ENCODE assay signal across 8 cellular contexts in the genomic region with DNA sequence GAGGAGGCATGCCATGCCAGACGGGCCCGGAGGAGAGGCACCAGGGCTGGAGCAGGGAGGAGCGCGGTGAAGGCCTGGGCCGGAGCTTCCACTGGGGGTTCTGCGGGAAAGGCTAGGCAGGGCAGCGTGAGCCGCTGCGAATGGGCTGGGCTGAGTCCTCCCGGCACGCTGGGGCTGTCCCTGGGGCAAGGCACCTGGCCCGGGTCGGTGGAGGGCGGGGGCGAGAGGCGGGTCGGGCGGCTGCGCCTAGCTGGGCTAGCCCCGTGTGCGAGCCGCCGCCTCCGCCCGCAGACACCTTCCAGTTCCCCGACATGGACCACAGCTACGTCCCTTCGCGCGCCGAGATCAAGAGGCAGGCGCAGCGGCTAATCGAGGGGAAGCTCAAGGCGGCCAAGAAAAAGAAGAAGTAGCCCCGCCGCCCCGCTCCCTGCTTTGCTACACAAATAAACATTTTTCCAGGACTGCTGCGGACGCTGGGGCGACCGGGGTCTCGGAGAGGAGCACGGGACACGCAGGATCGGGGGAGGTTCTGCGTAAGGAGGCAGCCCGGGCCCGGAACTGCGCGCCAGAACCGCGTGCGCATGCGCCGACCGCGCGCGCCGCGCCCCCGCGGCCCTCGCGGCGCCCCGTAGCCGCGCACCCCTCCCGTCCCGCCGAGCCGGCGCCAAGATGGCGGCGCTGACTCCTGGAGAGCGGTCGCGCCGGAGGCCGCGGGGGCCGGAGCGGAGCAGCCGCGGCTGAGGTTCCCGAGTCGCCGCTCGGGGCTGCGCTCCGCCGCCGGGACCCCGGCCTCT. TPM values are rescaled to one million over a fixed set of nuclear protein-coding genes. Genes with fewer than 3 reads are reported as not detected.
DNase-seq lines count a peak whose midpoint lies in the region; ATAC-seq and TF ChIP-seq lines count a peak whose summit lies in the region.

RABL6 (plus strand) TSS at position 668 of the 794 bp plus-strand sequence. CDS start 249 bp downstream, outside the sequence.

- intact Hi-C loops in heart right ventricle (cut with DNase I): loop anchor here in 2 of 10 donors (5.0 kb wide), 1 partner anchor 35 kb away; the partner anchor contains the start of gene AJM1 (in 2 of the 2)
- intact Hi-C loops in prostate gland (cut with DNase I): no loop called here
- intact Hi-C loops in upper lobe of right lung (cut with DNase I): no loop called here

- H3K4me3 ChIP-seq in adipocyte (ENCODE audit: low read length): peak within 1 kb of the TSS; percentile 88
- H3K4me3 ChIP-seq in heart right ventricle: peak within 1 kb of the TSS; percentile 79 to 100 (median 96)
- peak within 1 kb of the TSS; percentile 89 to 95 for H3K4me3 ChIP-seq in prostate gland
- H3K4me3 ChIP-seq in upper lobe of right lung: peak within 1 kb of the TSS; percentile 85

- peaks cover 34 to 43% (median 34%) of the 10 kb centered on the region in 3 donors for H3K4me1 Mint-ChIP-seq in T-cell

- no peaks in the 10 kb centered on the region for H3K9me3 Mint-ChIP-seq in T-cell

- WGBS in heart right ventricle, 2 donors: 1% methylated on average over 68 to 96 of the region's 96 CpGs
- WGBS in prostate gland: under 1% methylated on average over 57 of the region's 96 CpGs

- DNase-seq in Kasumi-1 (lab: John Stamatoyannopoulos, UW) (peak; percentile 64), T-cell (peak; percentile 57 to 83 (median 76)), adipocyte (ENCODE audit: low read depth) (peak; percentile 90), heart right ventricle (peak; percentile 74 to 85), prostate gland (ENCODE audit: low spot score) (peak; percentile 66), upper lobe of right lung (peak; percentile 90)

- H3K9ac ChIP-seq in ES-I3 (ENCODE audit: low read depth, low read length): peak within 1 kb of the TSS; percentile 97
- H3K9ac ChIP-seq in adipocyte (ENCODE audit: low read length): peak within 1 kb of the TSS; percentile 94

- peaks cover 1% of the 10 kb centered on the region for H3K27me3 ChIP-seq in adipocyte (replicated peaks; ENCODE audit: control insufficient read depth, insufficient read depth, low read length)
- peaks cover 0 to 1% (median under 1%) of the 10 kb centered on the region in 7 donors for H3K27me3 ChIP-seq in heart right ventricle
- H3K27me3 ChIP-seq in prostate gland (replicated peaks; ENCODE audit: insufficient read depth): no peaks in the 10 kb centered on the region
- H3K27me3 ChIP-seq in upper lobe of right lung: no peaks in the 10 kb centered on the region

- H3K36me3 Mint-ChIP-seq in T-cell: peaks cover 8% of the 10 kb centered on the region

- H3K9me3 ChIP-seq in ES-I3 (ENCODE audit: control insufficient read depth, insufficient read depth, low read length) (no peaks in the 10 kb centered on the region), adipocyte (ENCODE audit: control insufficient read depth, low read length) (no peaks in the 10 kb centered on the region), heart right ventricle (no peaks in the 10 kb centered on the region), prostate gland (no peaks in the 10 kb centered on the region), upper lobe of right lung (no peaks in the 10 kb centered on the region)

- 0 out of 2 replicates have a peak, but pooled peaks cover 8% of the 10 kb centered on the region for H3K4me1 ChIP-seq in ES-I3 (ENCODE audit: insufficient read depth, low read length)
- H3K4me1 ChIP-seq in adipocyte (ENCODE audit: control insufficient read depth, insufficient read depth, low read length): peaks cover 23% of the 10 kb centered on the region
- peaks cover 0 to 43% (median 35%) of the 10 kb centered on the region in 9 donors for H3K4me1 ChIP-seq in heart right ventricle
- peaks cover 15% of the 10 kb centered on the region for H3K4me1 ChIP-seq in prostate gland (replicated peaks)
- H3K4me1 ChIP-seq in upper lobe of right lung: peaks cover 30% of the 10 kb centered on the region

- H3K36me3 ChIP-seq in ES-I3 (ENCODE audit: insufficient read depth, low read length) (0 out of 2 replicates have a peak, but pooled peaks cover 9% of the 10 kb centered on the region), adipocyte (ENCODE audit: control insufficient read depth, insufficient read depth, low read length, severe bottlenecking) (peaks cover 7% of the 10 kb centered on the region), heart right ventricle (peaks cover 0 to 29% (median under 1%) of the 10 kb centered on the region in 9 donors), prostate gland (no peaks in the 10 kb centered on the region), upper lobe of right lung (peaks cover 7% of the 10 kb centered on the region)

- CTCF ChIA-PET in T-cell (lab: Charles Lee): interaction anchor here in 1 of 2 donors (0.6 to 1.6 kb wide), 4 partner anchors 13 to 95 kb away, joined by 3 to 5 read pairs (median 4); partner anchors contain the start of gene TMEM141

- ATAC-seq in GM21786 (IDR thresholded peaks at IDR 0.05; ENCODE audit: unreplicated experiment): peak; percentile 70
- ATAC-seq in T-cell (replicated peaks in 1 of 4): peak; percentile 87 to 92 (median 88)
- ATAC-seq in heart right ventricle: peak; percentile 84 to 95 (median 89)
- peak; percentile 92 for ATAC-seq in upper lobe of right lung

- H3K4me3 Mint-ChIP-seq in T-cell: peak within 1 kb of the TSS; percentile 83 to 87 (median 85)

- H3K27ac ChIP-seq in heart right ventricle (peak within 1 kb of the TSS; percentile 42 to 95 (median 92)), prostate gland (peak within 1 kb of the TSS; percentile 82 to 95), upper lobe of right lung (peak within 1 kb of the TSS; percentile 91)

- peak within 1 kb of the TSS; percentile 89 to 90 for H3K27ac Mint-ChIP-seq in T-cell

- POLR2A ChIA-PET in T-cell (lab: Charles Lee): no interaction called here

- no peak for TF ChIP-seq CTCF in heart right ventricle (IDR thresholded peaks at IDR 0.05)
- peak in 2 of 4 experiments; percentile 7 to 20 for TF ChIP-seq CTCF in prostate gland (IDR thresholded peaks at IDR 0.05)
- TF ChIP-seq CTCF in upper lobe of right lung (IDR thresholded peaks at IDR 0.05): no peak

- TF ChIP-seq POLR2A in prostate gland (IDR thresholded peaks at IDR 0.05): peak; percentile 49

- H3K27me3 Mint-ChIP-seq in T-cell: no peaks in the 10 kb centered on the region

RNA-seq across cellular contexts. Expression of gene RABL6, which starts in this region (rescaled TPM):
- total RNA-seq in T-cell (10 to 100 TPM; 60.5 to 86.7 (median 82.8) TPM), heart right ventricle (10 to 100 TPM; 61.6 to 91.2 (median 66.6) TPM), prostate gland (100 to 1,000 TPM in 1 of 2 donors, 10 to 100 TPM in 1; 76.6 to 124 TPM), upper lobe of right lung (68.2 TPM)
- 10 to 100 TPM; 60.5 to 97.4 TPM for polyA plus RNA-seq in heart right ventricle

Comparison
In these comparisons a context has a peak if more than half of its experiments do, and no peak if none do; other contexts are left out.
1. Peak in every context shown above with its lines: DNase-seq, ATAC-seq, H3K4me3 ChIP-seq and H3K27ac ChIP-seq.